ENCODE assay signal across 24 cellular contexts in the genomic region with DNA sequence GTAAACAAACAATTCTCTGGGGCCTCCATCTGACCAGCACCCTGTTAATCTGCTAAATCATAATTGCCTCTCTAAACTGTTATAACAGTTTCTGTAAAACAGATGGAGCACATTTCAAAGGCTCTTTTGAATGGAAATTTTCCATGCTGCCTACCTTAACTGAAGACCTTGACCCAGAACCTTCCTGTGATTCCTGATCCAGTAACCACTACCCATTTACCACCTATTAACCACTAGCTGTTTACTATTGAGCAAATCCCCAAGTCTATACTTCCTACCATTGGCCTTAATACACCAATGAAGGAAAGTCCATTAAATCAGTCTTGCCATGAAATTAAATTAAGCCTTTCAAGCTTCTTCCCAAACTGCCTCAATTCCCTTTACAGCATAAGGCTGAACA.
"Had no signal": no experiment of that assay in that cellular context is flagged by ENCODE, and none has a peak within 500 bp of the region (broad histone marks: within the 10 kb centered on the region; RNA-seq: fewer than 3 reads in every experiment).

No MANE protein-coding gene starts in this region.

- ATAC-seq: esophagus mucosa, heart left ventricle, left colon, left ventricle myocardium superior, psoas muscle, sciatic nerve had no signal

- H3K4me3 Mint-ChIP-seq: naive B cell had no signal

- DNase-seq: effector memory CD4-positive, alpha-beta T cell; heart left ventricle; hippocampal formation; left colon; left ventricle myocardium superior; mesendoderm; naive B cell; psoas muscle; retina; spleen; stimulated activated CD4-positive, alpha-beta T cell treated with anti-CD3 and anti-CD28 coated beads, Interleukin-15, amount 100 ng/mL, for 24 hours; stimulated activated CD4-positive, alpha-beta T cell treated with anti-CD3 and anti-CD28 coated beads, Interleukin-1b, Interleukin-23, amount 100 ng/mL, for 48 hours; stimulated activated CD4-positive, alpha-beta T cell treated with anti-CD3 and anti-CD28 coated beads, Interleukin-4, amount 100 ng/mL, for 4 hours; stimulated activated naive CD4-positive, alpha-beta T cell; stomach; substantia nigra; transverse colon had no signal

- H3K9me3 Mint-ChIP-seq: naive B cell had no signal

- FAIRE-seq: endometrium, frontal cortex had no signal

- H3K4me3 ChIP-seq: heart left ventricle, lung, psoas muscle, spleen, stomach, thoracic aorta, transverse colon had no signal

- H3K27me3 ChIP-seq: heart left ventricle, neutrophil, spleen, stomach, transverse colon had no signal

- H3K27ac ChIP-seq: heart left ventricle, neutrophil, psoas muscle, spleen, stomach, thoracic aorta, transverse colon had no signal

- H3K9me3 ChIP-seq: heart left ventricle, neutrophil, psoas muscle, spleen, stomach, thoracic aorta, transverse colon had no signal

- H3K36me3 ChIP-seq: thoracic aorta, transverse colon had no signal

- H3K27me3 Mint-ChIP-seq: naive B cell had no signal
